Comparison of ENCODE assay signal across 1 cellular context in the genomic region with DNA sequence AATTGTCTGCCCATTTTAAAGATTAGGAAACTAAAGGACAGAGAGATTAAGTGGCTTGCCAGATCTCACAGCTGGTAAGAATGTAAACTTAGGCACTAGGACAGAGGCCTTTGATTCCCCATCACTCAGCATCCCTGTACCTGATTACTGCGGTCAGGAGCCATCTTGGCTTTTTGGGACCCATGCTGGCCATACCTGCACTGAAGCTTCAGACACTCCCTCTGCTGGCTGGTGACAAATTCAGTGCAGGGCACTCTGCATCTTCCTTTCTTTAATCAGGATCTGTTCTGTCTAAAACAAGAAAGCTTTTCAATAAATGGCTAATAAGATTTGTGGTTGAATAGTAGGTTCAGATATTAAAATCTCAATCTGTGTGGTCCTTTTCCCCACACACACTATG.
TF ChIP-seq lines count a peak whose summit lies in the region.

No MANE protein-coding gene starts in this region.

TF ChIP-seq in WTC11, 78 proteins besides CTCF, POLR2A, EP300 and RAD21 (continued from another document):
- TF ChIP-seq, protein P1, sequence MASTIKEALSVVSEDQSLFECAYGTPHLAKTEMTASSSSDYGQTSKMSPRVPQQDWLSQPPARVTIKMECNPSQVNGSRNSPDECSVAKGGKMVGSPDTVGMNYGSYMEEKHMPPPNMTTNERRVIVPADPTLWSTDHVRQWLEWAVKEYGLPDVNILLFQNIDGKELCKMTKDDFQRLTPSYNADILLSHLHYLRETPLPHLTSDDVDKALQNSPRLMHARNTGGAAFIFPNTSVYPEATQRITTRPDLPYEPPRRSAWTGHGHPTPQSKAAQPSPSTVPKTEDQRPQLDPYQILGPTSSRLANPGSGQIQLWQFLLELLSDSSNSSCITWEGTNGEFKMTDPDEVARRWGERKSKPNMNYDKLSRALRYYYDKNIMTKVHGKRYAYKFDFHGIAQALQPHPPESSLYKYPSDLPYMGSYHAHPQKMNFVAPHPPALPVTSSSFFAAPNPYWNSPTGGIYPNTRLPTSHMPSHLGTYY (CRISPR knock-in tag; IDR thresholded peaks at IDR 0.05) = no peak
- TF ChIP-seq ZNF317 (CRISPR knock-in tag; IDR thresholded peaks at IDR 0.05; ENCODE audit: borderline replicate concordance, low read depth) = no peak
- TF ChIP-seq ZNF671 (CRISPR knock-in tag; IDR thresholded peaks at IDR 0.05) = no peak
- TF ChIP-seq, protein P2, sequence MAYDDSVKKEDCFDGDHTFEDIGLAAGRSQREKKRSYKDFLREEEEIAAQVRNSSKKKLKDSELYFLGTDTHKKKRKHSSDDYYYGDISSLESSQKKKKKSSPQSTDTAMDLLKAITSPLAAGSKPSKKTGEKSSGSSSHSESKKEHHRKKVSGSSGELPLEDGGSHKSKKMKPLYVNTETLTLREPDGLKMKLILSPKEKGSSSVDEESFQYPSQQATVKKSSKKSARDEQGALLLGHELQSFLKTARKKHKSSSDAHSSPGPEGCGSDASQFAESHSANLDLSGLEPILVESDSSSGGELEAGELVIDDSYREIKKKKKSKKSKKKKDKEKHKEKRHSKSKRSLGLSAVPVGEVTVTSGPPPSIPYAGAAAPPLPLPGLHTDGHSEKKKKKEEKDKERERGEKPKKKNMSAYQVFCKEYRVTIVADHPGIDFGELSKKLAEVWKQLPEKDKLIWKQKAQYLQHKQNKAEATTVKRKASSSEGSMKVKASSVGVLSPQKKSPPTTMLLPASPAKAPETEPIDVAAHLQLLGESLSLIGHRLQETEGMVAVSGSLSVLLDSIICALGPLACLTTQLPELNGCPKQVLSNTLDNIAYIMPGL (CRISPR knock-in tag; IDR thresholded peaks at IDR 0.05) = no peak
- TF ChIP-seq MYBL2 (CRISPR knock-in tag; IDR thresholded peaks at IDR 0.05) = no peak
